Comparison of ENCODE assay signal across 8 cellular contexts in the genomic region with DNA sequence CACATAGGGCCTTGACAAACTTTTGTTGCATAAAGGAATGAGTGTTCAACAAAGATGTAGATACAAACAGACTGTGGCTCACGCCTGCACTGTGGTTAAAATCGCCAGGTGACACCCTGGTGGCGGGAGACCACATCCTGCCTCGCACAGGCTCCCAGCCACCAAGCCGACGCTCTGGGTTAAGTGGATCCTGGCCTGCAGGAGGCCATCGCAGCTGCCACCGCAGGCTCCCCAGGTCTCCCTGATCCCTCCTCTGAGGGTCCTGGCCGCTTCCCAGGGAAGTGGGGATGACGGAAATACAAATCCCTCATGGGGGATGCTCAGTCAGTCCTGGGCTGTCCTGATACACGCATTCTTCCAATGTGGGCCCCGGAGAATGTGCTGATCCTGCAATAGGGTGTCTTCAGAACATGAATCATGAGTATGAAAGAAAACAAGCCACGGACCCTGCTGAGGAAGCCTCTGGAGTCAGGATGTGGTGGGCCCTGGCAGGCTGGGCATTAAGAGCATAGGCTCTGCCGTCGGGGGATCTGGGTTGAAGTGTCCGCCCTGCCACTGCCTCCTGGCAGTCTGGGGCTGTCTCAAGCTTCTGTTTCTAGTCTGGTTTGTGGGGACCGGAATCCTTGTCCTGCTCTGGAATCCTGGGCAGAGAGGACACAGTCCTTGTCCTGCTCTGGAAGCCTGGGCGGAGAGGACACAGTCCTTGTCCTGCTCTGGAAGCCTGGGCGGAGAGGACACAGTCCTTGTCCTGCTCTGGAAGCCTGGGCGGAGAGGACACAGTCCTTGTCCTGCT. TPM values are rescaled to one million over a fixed set of nuclear protein-coding genes. Genes with fewer than 3 reads are reported as not detected.
DNase-seq lines count a peak whose midpoint lies in the region; ATAC-seq and TF ChIP-seq lines count a peak whose summit lies in the region.

No MANE protein-coding gene starts in this region.

- H3K4me1 ChIP-seq in left lung (peaks cover 0 to 13% of the 10 kb centered on the region in 2 donors), stomach (peaks cover 0 to 24% (median 3%) of the 10 kb centered on the region in 4 donors)

- peaks cover under 1% of the 10 kb centered on the region for H3K9me3 Mint-ChIP-seq in activated CD4-positive, alpha-beta memory T cell treated with anti-CD3 and anti-CD28 coated beads for 36 hours

- H3K27me3 ChIP-seq in left lung: peaks cover 0 to 23% of the 10 kb centered on the region in 2 donors
- peaks cover 0 to 31% (median 0%) of the 10 kb centered on the region in 3 donors for H3K27me3 ChIP-seq in stomach

- TF ChIP-seq EP300 in stomach (IDR thresholded peaks at IDR 0.05): no peak

- WGBS in stomach, 5 donors: 65 to 69% (median 68%) methylated on average over 10 to 20 of the region's 20 CpGs

- no peaks in the 10 kb centered on the region for H3K36me3 Mint-ChIP-seq in activated CD4-positive, alpha-beta memory T cell treated with anti-CD3 and anti-CD28 coated beads for 36 hours

- no peak for TF ChIP-seq CTCF in left lung (IDR thresholded peaks at IDR 0.05)
- no peak for TF ChIP-seq CTCF in stomach (IDR thresholded peaks at IDR 0.05)

- H3K4me3 ChIP-seq in left lung: no peak overlapping the region
- H3K4me3 ChIP-seq in stomach: no peak overlapping the region

- peak overlapping the region; percentile 17 for H3K4me3 Mint-ChIP-seq in activated CD4-positive, alpha-beta memory T cell treated with anti-CD3 and anti-CD28 coated beads for 36 hours

- H3K9me3 ChIP-seq in left lung: no peaks in the 10 kb centered on the region
- H3K9me3 ChIP-seq in stomach: no peaks in the 10 kb centered on the region

- H3K36me3 ChIP-seq in left lung: no peaks in the 10 kb centered on the region
- H3K36me3 ChIP-seq in stomach: no peaks in the 10 kb centered on the region

- ATAC-seq in GM19455 (IDR thresholded peaks at IDR 0.05; ENCODE audit: unreplicated experiment) (peak; percentile 83), HG03565 (IDR thresholded peaks at IDR 0.05; ENCODE audit: unreplicated experiment) (peak; percentile 97), left lung (peak; percentile 41)

- peak overlapping the region; percentile 64 for H3K27ac Mint-ChIP-seq in activated CD4-positive, alpha-beta memory T cell treated with anti-CD3 and anti-CD28 coated beads for 36 hours

- CTCF ChIA-PET in activated CD4-positive, alpha-beta memory T cell treated with anti-CD3 and anti-CD28 coated beads for 36 hours (lab: Charles Lee): interaction anchor here (1.3 to 1.6 kb wide), 2 partner anchors 12 to 255 kb away, joined by 3 to 5 read pairs; no protein-coding TSS in a partner anchor

- POLR2A ChIA-PET in activated CD4-positive, alpha-beta memory T cell treated with anti-CD3 and anti-CD28 coated beads for 36 hours (lab: Charles Lee): no interaction called here

- H3K27ac ChIP-seq in left lung (no peak overlapping the region), stomach (no peak overlapping the region)

- no peak for TF ChIP-seq POLR2A in stomach (IDR thresholded peaks at IDR 0.05)

- intact Hi-C loops in activated CD4-positive, alpha-beta memory T cell treated with anti-CD3 and anti-CD28 coated beads for 36 hours (cut with micrococcal nuclease): loop anchor here (1.0 to 10.0 kb wide), 4 partner anchors 92 to 984 kb away; a partner anchor contains a TSS
- intact Hi-C loops in left lung (cut with DNase I) (no loop called here), stomach (cut with DNase I; ENCODE audit: low total_unique reads) (loop anchor here (10.0 kb wide), 2 partner anchors 196 to 256 kb away; no protein-coding TSS in a partner anchor)

- peaks cover 2% of the 10 kb centered on the region for H3K27me3 Mint-ChIP-seq in activated CD4-positive, alpha-beta memory T cell treated with anti-CD3 and anti-CD28 coated beads for 36 hours

- DNase-seq in A172 (ENCODE audit: low spot score) (peak; percentile 64), left lung (no peak), stomach (peak; percentile 37), iPS-NIHi11 (ENCODE audit: low spot score) (no peak), DMS 273 treated with DMSO at 0.1 percent for 48 hours (lab: John Stamatoyannopoulos, UW) (no peak)
- peak; percentile 91 for DNase-seq in activated CD4-positive, alpha-beta memory T cell treated with anti-CD3 and anti-CD28 coated beads for 36 hours

- H3K4me1 Mint-ChIP-seq in activated CD4-positive, alpha-beta memory T cell treated with anti-CD3 and anti-CD28 coated beads for 36 hours (ENCODE audit: low read depth): peaks cover 57% of the 10 kb centered on the region

RNA-seq across cellular contexts. Expression of a gene that starts 53.5 kb away (rescaled TPM):
- total RNA-seq in A172 (2014; rRNA removed; shearing (Covaris generic)): 1.3 and 1.5 TPM in 2 replicates
- 1 to 10 TPM; 3.3 to 3.4 TPM for total RNA-seq in activated CD4-positive, alpha-beta memory T cell treated with anti-CD3 and anti-CD28 coated beads for 36 hours
- 1 to 10 TPM; 1.3 to 1.5 TPM for total RNA-seq in left lung
- total RNA-seq in stomach: 1 to 10 TPM in 1 of 5 donors, not detected in 4; 1.1 TPM
- polyA plus RNA-seq in stomach: under 1 TPM; 0.31 to 0.92 (median 0.75) TPM

Comparison
In these comparisons a context has a peak if more than half of its experiments do, and no peak if none do; other contexts are left out.
1. DNase-seq: peak in A172 (single experiment), activated CD4-positive, alpha-beta memory T cell treated with anti-CD3 and anti-CD28 coated beads for 36 hours (single experiment) and stomach (single experiment); none in left lung (0 of 2), iPS-NIHi11 (single experiment) and DMS 273 treated with DMSO at 0.1 percent for 48 hours (single experiment).
2. ATAC-seq: peak in every context shown above with its lines; median percentile 97 in HG03565; 83 in GM19455; 41 in left lung.
3. intact Hi-C loops: an anchor here in activated CD4-positive, alpha-beta memory T cell treated with anti-CD3 and anti-CD28 coated beads for 36 hours (1.0 to 10.0 kb wide) and stomach (10.0 kb wide); none called in left lung.